In genomic region chr2:89205153-89205552, GRCh38 we compare ENCODE assay signal across 8 cellular contexts.
DNase-seq lines count a peak whose midpoint lies in the region; ATAC-seq and TF ChIP-seq lines count a peak whose summit lies in the region.
"Not testable (repeated sequence)": the region's sequence is repeated elsewhere in the genome, so short reads cannot be mapped to it uniquely, and the experiment has no call there.

No MANE protein-coding gene starts in this region.

- H3K27me3 ChIP-seq in Panc1 (ENCODE audit: control insufficient read depth, insufficient read depth, low read length), result not testable (repeated sequence)

- peak; percentile 62 for DNase-seq in KBM-7
- DNase-seq in Panc1 (ENCODE audit: low read depth, low spot score), result not testable (repeated sequence)
- DNase-seq in activated T-cell treated with anti-CD3 and anti-CD28 coated beads, Interleukin-2, amount 50 U/mL, for 4 hours, result peak; percentile 5
- DNase-seq in fibroblast of mammary gland (ENCODE audit: low read depth), result peak; percentile 17
- peak; percentile 3 for DNase-seq in medulla oblongata (ENCODE audit: extremely low spot score)
- DNase-seq in stimulated activated CD8-positive, alpha-beta memory T cell treated with anti-CD3 and anti-CD28 coated beads, Interleukin-15, amount 100 ng/mL, for 1 hour (ENCODE audit: low read depth), result peak; percentile 6

- ATAC-seq in GM19463 (IDR thresholded peaks at IDR 0.05; ENCODE audit: unreplicated experiment), result peak; percentile 63
- ATAC-seq in Panc1; activated T-cell treated with anti-CD3 and anti-CD28 coated beads, Interleukin-2, amount 50 U/mL, for 4 hours: not testable (repeated sequence)

- in situ Hi-C loops in KBM-7 (cut with MboI; ENCODE audit: low pct_unique_long_range_greater_than_20kb, low sequenced_read_pairs); Panc1 (cut with HindIII; ENCODE audit: low pct_unique_long_range_greater_than_20kb, low sequenced_read_pairs): not testable (repeated sequence)

- intact Hi-C loops in Panc1 (cut with micrococcal nuclease; ENCODE audit: unreplicated experiment), result not testable (repeated sequence)

- peak; percentile 46 for TF ChIP-seq CTCF in C4-2B (conservative IDR thresholded peaks at IDR 0.05)
- peak; percentile 35; the same call in 1 of the 2 replicates for TF ChIP-seq CTCF in Panc1 (IDR thresholded peaks at IDR 0.05)
- peak; percentile 43 for TF ChIP-seq CTCF in fibroblast of mammary gland (conservative IDR thresholded peaks at IDR 0.05; ENCODE audit: control insufficient read depth, insufficient read depth, low read depth, low read length)

- H3K27me3 Mint-ChIP-seq in activated T-cell treated with anti-CD3 and anti-CD28 coated beads, Interleukin-2, amount 50 U/mL, for 4 hours (ENCODE audit: low read depth), result not testable (repeated sequence)

- POLR2A ChIA-PET in Panc1 (lab: Charles Lee), result not testable (repeated sequence)

- not testable (repeated sequence) for H3K27ac ChIP-seq in C4-2B; Panc1 (ENCODE audit: low read length)

- H3K9me3 ChIP-seq in Panc1 (ENCODE audit: control insufficient read depth, insufficient read depth, low read depth, low read length), result not testable (repeated sequence)

- not testable (repeated sequence) for H3K4me1 Mint-ChIP-seq in activated T-cell treated with anti-CD3 and anti-CD28 coated beads, Interleukin-2, amount 50 U/mL, for 4 hours (ENCODE audit: low read depth)

- BruUV-seq in Panc1 (replicated peaks; lab: Mats Ljungman, UMichigan), result not testable (repeated sequence)

- CTCF ChIA-PET in Panc1 (lab: Charles Lee), result not testable (repeated sequence)

- not testable (repeated sequence) for H3K36me3 ChIP-seq in Panc1 (ENCODE audit: control insufficient read depth, insufficient read depth, low read length)

- not testable (repeated sequence) for H3K9me3 Mint-ChIP-seq in activated T-cell treated with anti-CD3 and anti-CD28 coated beads, Interleukin-2, amount 50 U/mL, for 4 hours

- H3K4me3 Mint-ChIP-seq in activated T-cell treated with anti-CD3 and anti-CD28 coated beads, Interleukin-2, amount 50 U/mL, for 4 hours, result not testable (repeated sequence)

- not testable (repeated sequence) for H3K4me1 ChIP-seq in Panc1 (ENCODE audit: control insufficient read depth, insufficient read depth, low read length)

- not testable (repeated sequence) for H3K4me3 ChIP-seq in Panc1 (ENCODE audit: low read depth in 2 of 2, low read length in 2 of 2); fibroblast of mammary gland (ENCODE audit: control insufficient read depth, low read depth, low read length)

- H3K36me3 Mint-ChIP-seq in activated T-cell treated with anti-CD3 and anti-CD28 coated beads, Interleukin-2, amount 50 U/mL, for 4 hours (ENCODE audit: insufficient read depth), result not testable (repeated sequence)
